ENCODE assay signal across 15 cellular contexts in the genomic region with DNA sequence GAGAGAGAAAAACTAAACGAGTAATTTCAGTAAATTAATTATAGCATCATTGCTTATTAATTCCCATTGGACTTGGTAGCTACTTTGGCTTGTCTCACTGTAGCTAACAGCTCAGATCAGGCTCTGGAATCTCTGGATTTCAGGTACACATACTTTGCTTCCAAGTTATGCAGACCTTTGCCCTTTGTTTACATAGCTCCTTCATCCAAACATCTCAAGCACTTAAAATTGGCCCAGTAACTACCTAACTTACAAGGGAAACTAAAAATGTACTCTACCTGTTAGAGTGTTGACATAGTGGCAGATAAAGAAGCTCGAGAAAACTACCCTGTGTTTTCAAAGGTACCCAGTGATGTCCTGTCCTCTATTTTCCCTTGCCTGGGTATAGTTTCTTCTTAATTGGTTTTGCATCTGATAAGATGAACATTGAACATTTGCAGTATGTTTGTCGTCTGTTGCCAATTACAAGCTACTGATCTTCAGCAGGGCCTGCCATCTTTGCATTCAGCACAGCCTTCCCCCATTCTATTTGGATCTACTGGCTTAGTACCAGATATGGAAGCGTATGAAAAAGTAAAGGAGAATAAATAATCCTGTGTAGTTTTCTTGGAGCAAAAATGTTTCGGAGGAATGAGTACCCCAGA.
DNase-seq lines count a peak whose midpoint lies in the region; ATAC-seq and TF ChIP-seq lines count a peak whose summit lies in the region.
"Had no signal": no experiment of that assay in that cellular context is flagged by ENCODE, and none has a peak within 500 bp of the region (broad histone marks: within the 10 kb centered on the region; RNA-seq: fewer than 3 reads in every experiment).

No MANE protein-coding gene starts in this region.

- DNase-seq in T47D (ENCODE audit: low read depth in 1 of 2, low spot score in 1 of 2) (peak; percentile 5 to 71), mammary epithelial cell (no peak), lower lobe of right lung (no peak), DMS 273 (lab: John Stamatoyannopoulos, UW; ENCODE audit: unreplicated experiment) (no peak), germinal center (ENCODE audit: low spot score) (no peak), Right ventricle myocardium inferior (ENCODE audit: missing footprints) (no peak)
- DNase-seq: CD8-positive, alpha-beta memory T cell; DMS79; GDM1; GOT3; H9 had no signal

- H3K4me1 ChIP-seq in mammary epithelial cell (ENCODE audit: insufficient read depth, low read length): no peaks in the 10 kb centered on the region
- H3K4me1 ChIP-seq in lower lobe of right lung: no peaks in the 10 kb centered on the region
- H3K4me1 ChIP-seq: BLaER1 had no signal

- intact Hi-C loops in mammary epithelial cell (cut with micrococcal nuclease) (no loop called here), lower lobe of right lung (cut with DNase I) (no loop called here), Right ventricle myocardium inferior (cut with DNase I) (no loop called here)

- TF ChIP-seq CTCF in mammary epithelial cell (conservative IDR thresholded peaks at IDR 0.05 in 1 of 2, IDR thresholded peaks at IDR 0.05 in 1 of 2; ENCODE audit: extremely low read depth in 1 of 2, insufficient read depth in 1 of 2, low read depth in 1 of 2, low read length in 2 of 2) (no peak), lower lobe of right lung (IDR thresholded peaks at IDR 0.05) (no peak)

- H2AFZ ChIP-seq in mammary epithelial cell (ENCODE audit: low read depth, low read length): no peak overlapping the region

- H3K4me3 ChIP-seq in mammary epithelial cell (replicated peaks in 1 of 3; ENCODE audit: insufficient read depth in 1 of 3, low read depth in 2 of 3, low read length in 3 of 3): no peak overlapping the region
- no peak overlapping the region for H3K4me3 ChIP-seq in lower lobe of right lung
- H3K4me3 ChIP-seq: BLaER1 had no signal

- BruUV-seq in mammary epithelial cell (replicated peaks; lab: Mats Ljungman, UMichigan): no TSS peak

- no peak overlapping the region for H3K4me2 ChIP-seq in mammary epithelial cell (ENCODE audit: insufficient read depth, low read depth, low read length)
- H3K4me2 ChIP-seq: BLaER1 had no signal

- no peaks in the 10 kb centered on the region for H3K9me3 ChIP-seq in mammary epithelial cell (replicated peaks; ENCODE audit: insufficient read depth, low read length)
- H3K9me3 ChIP-seq in lower lobe of right lung: no peaks in the 10 kb centered on the region
- H3K9me3 ChIP-seq: BLaER1 had no signal

- H4K20me1 ChIP-seq in mammary epithelial cell (ENCODE audit: insufficient read depth, low read length): no peaks in the 10 kb centered on the region
- H4K20me1 ChIP-seq: BLaER1 had no signal

- CTCF ChIA-PET in mammary epithelial cell (lab: Charles Lee; ENCODE audit: low non-redundant PET): no interaction called here

- H3K27ac ChIP-seq in mammary epithelial cell (ENCODE audit: insufficient read depth, low read depth, low read length) (no peak overlapping the region), lower lobe of right lung (no peak overlapping the region)
- H3K27ac ChIP-seq: 22Rv1, BLaER1 had no signal

- 66% methylated on average over 5 of the region's 5 CpGs for WGBS in mammary epithelial cell (ENCODE audit: low coverage, missing lambda C conversion rate)

- H3K79me2 ChIP-seq in mammary epithelial cell (ENCODE audit: insufficient read depth, low read length): no peaks in the 10 kb centered on the region

- H3K27me3 ChIP-seq in mammary epithelial cell (ENCODE audit: insufficient read depth, low read length) (no peaks in the 10 kb centered on the region), lower lobe of right lung (ENCODE audit: low read depth) (no peaks in the 10 kb centered on the region)
- H3K27me3 ChIP-seq: BLaER1 had no signal

- in situ Hi-C loops in T47D (cut with HindIII; ENCODE audit: low pct_unique_long_range_greater_than_20kb, low sequenced_read_pairs) (no loop called here), mammary epithelial cell (cut with MboI; ENCODE audit: low sequenced_read_pairs in 2 of 2) (no loop called here)

- ATAC-seq in SK-N-SH treated with all-trans-retinoic acid at 6 μM for 48 hours: no peak
- peak; percentile 76 to 96 for ATAC-seq in lower lobe of right lung
- no peak for ATAC-seq in GM21381 (IDR thresholded peaks at IDR 0.05; ENCODE audit: unreplicated experiment)
- ATAC-seq in Right ventricle myocardium inferior: no peak

- dilution Hi-C loops in mammary epithelial cell (cut with HindIII; ENCODE audit: low sequenced_read_pairs): no loop called here

- H3K9ac ChIP-seq in mammary epithelial cell (ENCODE audit: insufficient read depth, low read length): no peak overlapping the region
- H3K9ac ChIP-seq: BLaER1 had no signal

- H3K36me3 ChIP-seq in mammary epithelial cell (ENCODE audit: insufficient read depth, low read length) (no peaks in the 10 kb centered on the region), lower lobe of right lung (no peaks in the 10 kb centered on the region)
- H3K36me3 ChIP-seq: BLaER1 had no signal

TF ChIP-seq in SK-N-SH treated with all-trans-retinoic acid at 6 μM for 48 hours, 23 proteins besides CTCF, POLR2A, EP300 and RAD21:
- TF ChIP-seq, protein P1, sequence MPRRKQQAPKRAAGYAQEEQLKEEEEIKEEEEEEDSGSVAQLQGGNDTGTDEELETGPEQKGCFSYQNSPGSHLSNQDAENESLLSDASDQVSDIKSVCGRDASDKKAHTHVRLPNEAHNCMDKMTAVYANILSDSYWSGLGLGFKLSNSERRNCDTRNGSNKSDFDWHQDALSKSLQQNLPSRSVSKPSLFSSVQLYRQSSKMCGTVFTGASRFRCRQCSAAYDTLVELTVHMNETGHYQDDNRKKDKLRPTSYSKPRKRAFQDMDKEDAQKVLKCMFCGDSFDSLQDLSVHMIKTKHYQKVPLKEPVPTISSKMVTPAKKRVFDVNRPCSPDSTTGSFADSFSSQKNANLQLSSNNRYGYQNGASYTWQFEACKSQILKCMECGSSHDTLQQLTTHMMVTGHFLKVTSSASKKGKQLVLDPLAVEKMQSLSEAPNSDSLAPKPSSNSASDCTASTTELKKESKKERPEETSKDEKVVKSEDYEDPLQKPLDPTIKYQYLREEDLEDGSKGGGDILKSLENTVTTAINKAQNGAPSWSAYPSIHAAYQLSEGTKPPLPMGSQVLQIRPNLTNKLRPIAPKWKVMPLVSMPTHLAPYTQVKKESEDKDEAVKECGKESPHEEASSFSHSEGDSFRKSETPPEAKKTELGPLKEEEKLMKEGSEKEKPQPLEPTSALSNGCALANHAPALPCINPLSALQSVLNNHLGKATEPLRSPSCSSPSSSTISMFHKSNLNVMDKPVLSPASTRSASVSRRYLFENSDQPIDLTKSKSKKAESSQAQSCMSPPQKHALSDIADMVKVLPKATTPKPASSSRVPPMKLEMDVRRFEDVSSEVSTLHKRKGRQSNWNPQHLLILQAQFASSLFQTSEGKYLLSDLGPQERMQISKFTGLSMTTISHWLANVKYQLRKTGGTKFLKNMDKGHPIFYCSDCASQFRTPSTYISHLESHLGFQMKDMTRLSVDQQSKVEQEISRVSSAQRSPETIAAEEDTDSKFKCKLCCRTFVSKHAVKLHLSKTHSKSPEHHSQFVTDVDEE (CRISPR knock-in tag; IDR thresholded peaks at IDR 0.05): peak; percentile 77
- no peak for TF ChIP-seq SNAI2 (CRISPR knock-in tag; IDR thresholded peaks at IDR 0.05)
- peak; percentile 85; the same call in 1 of the 2 replicates for TF ChIP-seq TCF4 (CRISPR knock-in tag; IDR thresholded peaks at IDR 0.05; ENCODE audit: borderline replicate concordance)
- no peak for TF ChIP-seq TOX (CRISPR knock-in tag; IDR thresholded peaks at IDR 0.05; ENCODE audit: borderline replicate concordance)
- no peak for TF ChIP-seq ZFP3 (CRISPR knock-in tag; IDR thresholded peaks at IDR 0.05)
- TF ChIP-seq ZFP30 (CRISPR knock-in tag; IDR thresholded peaks at IDR 0.05): no peak
- no peak for TF ChIP-seq ZNF70 (CRISPR knock-in tag; IDR thresholded peaks at IDR 0.05)
- no peak for TF ChIP-seq GLIS3 (CRISPR knock-in tag; IDR thresholded peaks at IDR 0.05)
- TF ChIP-seq ARNTL (CRISPR knock-in tag; IDR thresholded peaks at IDR 0.05; ENCODE audit: borderline replicate concordance, low read depth): no peak
- TF ChIP-seq ISL1 (CRISPR knock-in tag; IDR thresholded peaks at IDR 0.05): no peak
- TF ChIP-seq ZNF8 (CRISPR knock-in tag; IDR thresholded peaks at IDR 0.05): no peak

Comparison
In these comparisons a context has a peak if more than half of its experiments do, and no peak if none do; other contexts are left out.
1. DNase-seq: peak in T47D (2 of 2); none in mammary epithelial cell (single experiment), lower lobe of right lung (single experiment), DMS 273 (single experiment), germinal center (single experiment) and Right ventricle myocardium inferior (single experiment).
2. ATAC-seq: peak in lower lobe of right lung (2 of 2); none in SK-N-SH treated with all-trans-retinoic acid at 6 μM for 48 hours (single experiment), GM21381 (single experiment) and Right ventricle myocardium inferior (single experiment).